16 cellular contexts compared by ENCODE assay signal in genomic region chr3:119560160-119560559, GRCh38.
DNase-seq lines count a peak whose midpoint lies in the region; ATAC-seq and TF ChIP-seq lines count a peak whose summit lies in the region.
"Had no signal": no experiment of that assay in that cellular context is flagged by ENCODE, and none has a peak within 500 bp of the region (broad histone marks: within the 10 kb centered on the region; RNA-seq: fewer than 3 reads in every experiment).

No MANE protein-coding gene starts in this region.

- H4K20me1 ChIP-seq in DOHH2 (ENCODE audit: control insufficient read depth, insufficient read depth, low read depth, low read length) (no peaks in the 10 kb centered on the region), OCI-LY1 (ENCODE audit: insufficient read depth, low read length) (no peaks in the 10 kb centered on the region)

- H3K9me3 ChIP-seq in DOHH2 (ENCODE audit: control insufficient read depth, insufficient read depth, low read length) (no peaks in the 10 kb centered on the region), OCI-LY1 (ENCODE audit: low read length) (no peaks in the 10 kb centered on the region)
- H3K9me3 ChIP-seq: colonic mucosa, ovary had no signal

- H3K36me3 ChIP-seq in DOHH2 (ENCODE audit: control insufficient read depth, low read length) (peaks cover 22% of the 10 kb centered on the region), OCI-LY1 (ENCODE audit: insufficient read depth, low read length) (0 out of 2 replicates have a peak, but pooled peaks cover 6% of the 10 kb centered on the region)
- H3K36me3 ChIP-seq: colonic mucosa, ovary had no signal

- H3K79me2 ChIP-seq in DOHH2 (ENCODE audit: control insufficient read depth, low read length), result peaks cover 9% of the 10 kb centered on the region
- no peaks in the 10 kb centered on the region for H3K79me2 ChIP-seq in OCI-LY1 (ENCODE audit: insufficient read depth, low read length)

- H3K9me3 Mint-ChIP-seq in dendritic cell treated with granulocyte-macrophage colony-stimulating factor and Interleukin-4, amounts not matched to agents 40 ng/mL and 50 ng/mL, for 4 days, result no peaks in the 10 kb centered on the region
- H3K9me3 Mint-ChIP-seq: activated T-helper 2 cell treated with anti-CD3 and anti-CD28 coated beads, Interferon-gamma antibody, Interleukin-2, Interleukin-4, amounts not matched to agents 10 μg/mL and 5 μg/mL and 100 μg/mL, durations not matched to agents 14 hours and 24 hours and 36 hours; CD8-positive, alpha-beta T cell had no signal

- no peak for DNase-seq in NCI-H526 treated with DMSO at 0.1 percent for 48 hours (lab: John Stamatoyannopoulos, UW)
- DNase-seq in stimulated activated CD4-positive, alpha-beta T cell treated with anti-CD3 and anti-CD28 coated beads, Interleukin-15, amount 100 ng/mL, for 24 hours, result no peak
- DNase-seq in NCI-H69 (lab: John Stamatoyannopoulos, UW), result no peak
- DNase-seq: NCI-H1048, NCI-H1930, NCI-H2227 treated with DMSO at 0.1 percent for 48 hours, ovary had no signal

- H3K4me1 ChIP-seq in DOHH2 (ENCODE audit: control insufficient read depth, low read length) (peaks cover 55% of the 10 kb centered on the region), OCI-LY1 (ENCODE audit: insufficient read depth, low read length, severe bottlenecking) (peaks cover 39% of the 10 kb centered on the region)
- H3K4me1 ChIP-seq: colonic mucosa had no signal

- no peak for TF ChIP-seq CTCF in DOHH2 (IDR thresholded peaks at IDR 0.05; ENCODE audit: low read depth, low read length, poor library complexity, severe bottlenecking)
- TF ChIP-seq CTCF in OCI-LY1 (IDR thresholded peaks at IDR 0.05; ENCODE audit: low read length), result no peak

- H3K4me2 ChIP-seq in DOHH2 (ENCODE audit: low read length), result peak overlapping the region; percentile 76
- peak overlapping the region; percentile 26; the same call in 1 of the 2 replicates for H3K4me2 ChIP-seq in OCI-LY1 (ENCODE audit: low read length)

- H3K9me2 ChIP-seq in DOHH2 (replicated peaks; ENCODE audit: control insufficient read depth, low read length) (no peaks in the 10 kb centered on the region), OCI-LY1 (ENCODE audit: low read depth, low read length) (no peaks in the 10 kb centered on the region)

- H3K4me3 Mint-ChIP-seq in dendritic cell treated with granulocyte-macrophage colony-stimulating factor and Interleukin-4, amounts not matched to agents 40 ng/mL and 50 ng/mL, for 4 days, result no peak overlapping the region
- H3K4me3 Mint-ChIP-seq: brain had no signal

- intact Hi-C loops in dendritic cell treated with granulocyte-macrophage colony-stimulating factor and Interleukin-4, amounts not matched to agents 40 ng/mL and 50 ng/mL, for 4 days (cut with micrococcal nuclease), result no loop called here

- H3F3A ChIP-seq in DOHH2 (ENCODE audit: control insufficient read depth, insufficient read depth) (no peaks in the 10 kb centered on the region), OCI-LY1 (ENCODE audit: insufficient read depth, low read length) (no peaks in the 10 kb centered on the region)

- peaks cover 65% of the 10 kb centered on the region for H3K4me1 Mint-ChIP-seq in dendritic cell treated with granulocyte-macrophage colony-stimulating factor and Interleukin-4, amounts not matched to agents 40 ng/mL and 50 ng/mL, for 4 days (ENCODE audit: low read depth)
- H3K4me1 Mint-ChIP-seq: brain had no signal

- peak overlapping the region; percentile 77; the same call in 1 of the 2 replicates for H3K4me3 ChIP-seq in DOHH2 (ENCODE audit: low read length)
- H3K4me3 ChIP-seq in OCI-LY1 (ENCODE audit: low read depth, low read length, poor library complexity, severe bottlenecking), result peak overlapping the region; percentile 1
- H3K4me3 ChIP-seq: colonic mucosa, ovary had no signal

- H3K27me3 ChIP-seq in DOHH2 (ENCODE audit: control insufficient read depth, low read length) (no peaks in the 10 kb centered on the region), OCI-LY1 (ENCODE audit: insufficient read depth, low read length) (no peaks in the 10 kb centered on the region)
- H3K27me3 ChIP-seq: colonic mucosa, ovary had no signal

- H3K9ac ChIP-seq in OCI-LY1 (ENCODE audit: low read length), result no peak overlapping the region

- H3K27ac ChIP-seq in DOHH2 (ENCODE audit: low read depth, low read length), result no peak overlapping the region
- peak overlapping the region; percentile 21 for H3K27ac ChIP-seq in OCI-LY1 (ENCODE audit: low read depth, low read length, poor library complexity, severe bottlenecking)
- H3K27ac ChIP-seq: colonic mucosa, ovary had no signal

- H3K36me3 Mint-ChIP-seq in dendritic cell treated with granulocyte-macrophage colony-stimulating factor and Interleukin-4, amounts not matched to agents 40 ng/mL and 50 ng/mL, for 4 days (ENCODE audit: low read depth), result peaks cover 24% of the 10 kb centered on the region
- H3K36me3 Mint-ChIP-seq: brain; CD8-positive, alpha-beta T cell; naive thymus-derived CD8-positive, alpha-beta T cell had no signal

- no peaks in the 10 kb centered on the region for H3K27me3 Mint-ChIP-seq in dendritic cell treated with granulocyte-macrophage colony-stimulating factor and Interleukin-4, amounts not matched to agents 40 ng/mL and 50 ng/mL, for 4 days

- H2AFZ ChIP-seq in OCI-LY1 (ENCODE audit: low read length), result no peak overlapping the region

- peak overlapping the region; percentile 92 for H3K27ac Mint-ChIP-seq in dendritic cell treated with granulocyte-macrophage colony-stimulating factor and Interleukin-4, amounts not matched to agents 40 ng/mL and 50 ng/mL, for 4 days
- H3K27ac Mint-ChIP-seq: brain; CD8-positive, alpha-beta T cell had no signal

- ATAC-seq in GM19324 (IDR thresholded peaks at IDR 0.05; ENCODE audit: low FRiP score, unreplicated experiment), result peak; percentile 4
